ENCODE assay signal across 12 cellular contexts in the genomic region with DNA sequence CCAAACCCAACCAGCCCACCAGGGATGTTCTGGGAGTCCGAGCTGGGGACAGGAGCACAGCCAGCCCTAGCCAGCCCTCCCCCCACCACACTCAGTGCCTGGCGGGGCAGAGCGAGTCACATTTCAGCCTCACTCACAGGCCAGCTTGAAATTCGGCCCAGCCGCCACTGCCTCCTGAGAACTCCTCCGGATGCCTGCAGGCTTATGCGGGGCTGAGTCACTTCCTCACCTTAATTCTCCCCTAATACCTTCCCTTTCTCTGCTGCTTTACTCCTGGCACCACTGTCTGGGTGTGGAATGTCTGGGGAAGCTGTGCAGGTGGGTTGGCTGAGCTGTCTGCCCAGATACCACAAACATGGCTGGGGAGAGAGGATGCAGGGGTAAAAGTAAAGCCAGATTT. TPM values are rescaled to one million over a fixed set of nuclear protein-coding genes. Genes with fewer than 3 reads are reported as not detected.
A peak's percentile ranks its signal among the peaks of the same experiment; 100 is the strongest.
DNase-seq lines count a peak whose midpoint lies in the region; ATAC-seq and TF ChIP-seq lines count a peak whose summit lies in the region.
"Had no signal": no experiment of that assay in that cellular context is flagged by ENCODE, and none has a peak within 500 bp of the region (broad histone marks: within the 10 kb centered on the region; RNA-seq: fewer than 3 reads in every experiment).

No MANE protein-coding gene starts in this region.

- no peak overlapping the region for H3K23ac ChIP-seq in H9 (ENCODE audit: insufficient read length, low read depth, low read length)

- H3K4me1 Mint-ChIP-seq in H9 = peaks cover 12 to 14% of the 10 kb centered on the region in 2 experiments
- H3K4me1 Mint-ChIP-seq: activated naive CD4-positive, alpha-beta T cell treated with anti-CD3 and anti-CD28 coated beads, Interleukin-2, amount 50 U/mL, for 24 hours had no signal

- no peak overlapping the region for H2BK15ac ChIP-seq in H9 (ENCODE audit: low read depth, low read length)

- no peaks in the 10 kb centered on the region for H3K9me2 ChIP-seq in SK-N-SH

- H3K4me2 ChIP-seq in H9 (ENCODE audit: insufficient read depth, insufficient read length, low read length) (peak overlapping the region; percentile 51), SK-N-SH (peak overlapping the region; percentile 51; the same call in 1 of the 2 replicates)

- TF ChIP-seq EP300 in SK-N-SH (IDR thresholded peaks at IDR 0.05; ENCODE audit: borderline replicate concordance in 1 of 2, low read depth in 1 of 2, low read length in 1 of 2) (no peak; a peak in 1 of 4 replicates), esophagus muscularis mucosa (IDR thresholded peaks at IDR 0.05) (no peak)

- no peak overlapping the region for H2BK120ac ChIP-seq in H9 (ENCODE audit: low read depth, low read length, poor library complexity, severe bottlenecking)

- no peaks in the 10 kb centered on the region for H3K79me2 ChIP-seq in H9 (ENCODE audit: insufficient read depth, low read length)
- no peaks in the 10 kb centered on the region for H3K79me2 ChIP-seq in SK-N-SH (ENCODE audit: insufficient read depth)

- no peak for TF ChIP-seq CTCF in H9 (conservative IDR thresholded peaks at IDR 0.05)
- no peak for TF ChIP-seq CTCF in SK-N-SH (IDR thresholded peaks at IDR 0.05)
- no peak for TF ChIP-seq CTCF in foreskin keratinocyte (conservative IDR thresholded peaks at IDR 0.05)
- no peak for TF ChIP-seq CTCF in esophagus muscularis mucosa (IDR thresholded peaks at IDR 0.05)

- peaks cover 22 to 23% of the 10 kb centered on the region in 2 experiments for H3K9me3 Mint-ChIP-seq in H9

- H3K23me2 ChIP-seq in H9 (ENCODE audit: insufficient read length, low read depth, low read length, poor library complexity, severe bottlenecking) = peaks cover 3% of the 10 kb centered on the region

- H2BK12ac ChIP-seq in H9 (ENCODE audit: insufficient read length, low read depth, low read length) = peak overlapping the region; percentile 77

- peak overlapping the region; percentile 87 for H3K18ac ChIP-seq in H9 (ENCODE audit: insufficient read length, low read depth, low read length)

- H3K36me3 Mint-ChIP-seq in H9 (ENCODE audit: insufficient read depth in 1 of 3, low read depth in 3 of 3) = peaks cover 14 to 21% (median 15%) of the 10 kb centered on the region in 3 experiments

- POLR2A ChIA-PET in SK-N-SH (lab: Yijun Ruan, JAX) = no interaction called here

- TF ChIP-seq POLR2A in esophagus muscularis mucosa (IDR thresholded peaks at IDR 0.05; ENCODE audit: low read depth) = no peak

- H4K20me1 ChIP-seq in H9 (ENCODE audit: control insufficient read depth, insufficient read depth, insufficient read length) (no peaks in the 10 kb centered on the region), SK-N-SH (ENCODE audit: insufficient read depth) (no peaks in the 10 kb centered on the region)

- no peak overlapping the region for H4K91ac ChIP-seq in H9 (ENCODE audit: insufficient read length, low read depth, low read length)

- CTCF ChIA-PET in SK-N-SH (lab: Yijun Ruan, JAX) = no interaction called here

- peak overlapping the region; percentile 75 to 96 (median 88); a peak in 5 of 7 replicates for H3K27ac Mint-ChIP-seq in H9
- H3K27ac Mint-ChIP-seq: activated naive CD4-positive, alpha-beta T cell treated with anti-CD3 and anti-CD28 coated beads, Interleukin-2, amount 50 U/mL, for 24 hours; T-helper 1 cell treated with Interleukin-12 subunit alpha and Interleukin-12 subunit beta and Interleukin-4 antibody, amounts not matched to agents 30 μg/mL and 1 μg/mL, for 36 hours had no signal

- H2BK20ac ChIP-seq in H9 (ENCODE audit: low read depth, low read length, poor library complexity, severe bottlenecking) = no peak overlapping the region

- H3K27me3 Mint-ChIP-seq in H9 (ENCODE audit: low read depth) = peaks cover 2% of the 10 kb centered on the region; the same call in 1 of the 2 replicates

- H3K27ac ChIP-seq in H9 (ENCODE audit: insufficient read length, low read depth, low read length) = peak overlapping the region; percentile 93
- peak overlapping the region in 1 of 2 experiments; percentile 60; a peak in 3 of 4 replicates for H3K27ac ChIP-seq in SK-N-SH (ENCODE audit: low read depth in 2 of 2, low read length in 1 of 2)
- H3K27ac ChIP-seq in foreskin keratinocyte = no peak overlapping the region
- H3K27ac ChIP-seq in skeletal muscle tissue (ENCODE audit: low read depth, low read length) = peak overlapping the region; percentile 56
- no peak overlapping the region for H3K27ac ChIP-seq in esophagus muscularis mucosa (replicated peaks in 1 of 4)

- peaks cover 6% of the 10 kb centered on the region for H3F3A ChIP-seq in SK-N-SH (replicated peaks; ENCODE audit: insufficient read depth)

- no peak overlapping the region for H3T11ph ChIP-seq in H9 (ENCODE audit: low read length)

- no peak overlapping the region for H2AK5ac ChIP-seq in H9 (ENCODE audit: insufficient read length, low read length)

- no peak overlapping the region for H3K4ac ChIP-seq in H9 (ENCODE audit: low read depth, low read length)

- H3K9me3 ChIP-seq in H9 (ENCODE audit: control insufficient read depth, low read depth, low read length) (no peaks in the 10 kb centered on the region), SK-N-SH (peaks cover 9% of the 10 kb centered on the region; the same call in 1 of the 2 replicates), skeletal muscle tissue (ENCODE audit: control insufficient read depth in 3 of 3, low read length in 3 of 3) (no peaks in the 10 kb centered on the region), esophagus muscularis mucosa (peaks cover 0 to 27% (median 20%) of the 10 kb centered on the region in 4 donors)

- H3K9ac ChIP-seq in H9 (ENCODE audit: extremely low read depth, insufficient read length, low read length) (peak overlapping the region; percentile 4), SK-N-SH (no peak overlapping the region), skeletal muscle tissue (ENCODE audit: low read depth in 1 of 3, low read length in 3 of 3) (peak overlapping the region; percentile 32 to 65 (median 43))

- H3K14ac ChIP-seq in H9 (ENCODE audit: insufficient read depth, low read length) = peak overlapping the region; percentile 81

- H4K8ac ChIP-seq in H9 (replicated peaks; ENCODE audit: insufficient read length, low read depth, low read length) = no peak overlapping the region

- H3K4me1 ChIP-seq in H9 (ENCODE audit: insufficient read depth, low read length) (peaks cover 2% of the 10 kb centered on the region), SK-N-SH (ENCODE audit: control insufficient read depth in 1 of 2, insufficient read depth in 2 of 2, low read depth in 1 of 2, low read length in 1 of 2) (peaks cover 0 to 2% of the 10 kb centered on the region in 2 experiments; a peak in 2 of 4 replicates), foreskin keratinocyte (peaks cover 10% of the 10 kb centered on the region), skeletal muscle tissue (ENCODE audit: control insufficient read depth in 3 of 3, insufficient read depth in 3 of 3, low read length in 3 of 3) (peaks cover 10 to 13% (median 13%) of the 10 kb centered on the region in 3 donors), esophagus muscularis mucosa (peaks cover 0 to under 1% (median 0%) of the 10 kb centered on the region in 4 donors)
- H3K4me1 ChIP-seq: HAP-1 had no signal

- no peak for TF ChIP-seq RAD21 in SK-N-SH (IDR thresholded peaks at IDR 0.05; ENCODE audit: low read length)

- DNase-seq in H9 (peak; percentile 94), SK-N-SH (no peak), foreskin keratinocyte (peak; percentile 94 to 97), nucleus accumbens (lab: John Stamatoyannopoulos, UW) (no peak), esophagus muscularis mucosa (ENCODE audit: extremely low spot score) (no peak)
- DNase-seq in activated CD4-positive, alpha-beta T cell treated with anti-CD3 and anti-CD28 coated beads, Interleukin-2, amount 50 U/mL, for 1 hour = no peak
- DNase-seq: stimulated activated CD4-positive, alpha-beta T cell treated with anti-CD3 and anti-CD28 coated beads, Interleukin-12 subunit alpha, Interleukin-12 subunit beta, amount 100 ng/mL, for 4 hours had no signal

- intact Hi-C loops in esophagus muscularis mucosa (cut with DNase I) = no loop called here

- H3K27me3 ChIP-seq in H9 (ENCODE audit: insufficient read depth, low read length) = no peaks in the 10 kb centered on the region
- no peaks in the 10 kb centered on the region for H3K27me3 ChIP-seq in SK-N-SH (ENCODE audit: insufficient read depth)
- H3K27me3 ChIP-seq in foreskin keratinocyte = no peaks in the 10 kb centered on the region
- no peaks in the 10 kb centered on the region for H3K27me3 ChIP-seq in skeletal muscle tissue (ENCODE audit: control insufficient read depth in 3 of 3, insufficient read depth in 3 of 3, low read length in 3 of 3)
- H3K27me3 ChIP-seq in esophagus muscularis mucosa = no peaks in the 10 kb centered on the region

- H3K79me1 ChIP-seq in H9 (ENCODE audit: insufficient read depth, low read depth, low read length, poor library complexity, severe bottlenecking) = no peaks in the 10 kb centered on the region

- ATAC-seq in foreskin keratinocyte = peak; percentile 99
- ATAC-seq in HG03460 (IDR thresholded peaks at IDR 0.05; ENCODE audit: unreplicated experiment) = no peak

- peak overlapping the region in 1 of 2 experiments; percentile 24; a peak in 2 of 5 replicates for H3K4me3 Mint-ChIP-seq in H9
- H3K4me3 Mint-ChIP-seq: activated naive CD4-positive, alpha-beta T cell treated with anti-CD3 and anti-CD28 coated beads, Interleukin-2, amount 50 U/mL, for 24 hours; T-helper 1 cell treated with Interleukin-12 subunit alpha and Interleukin-12 subunit beta and Interleukin-4 antibody, amounts not matched to agents 30 μg/mL and 1 μg/mL, for 36 hours had no signal

- no peak overlapping the region for H3K56ac ChIP-seq in H9 (ENCODE audit: insufficient read length, low read depth, low read length)

- peak overlapping the region; percentile 48 for H2BK5ac ChIP-seq in H9 (ENCODE audit: insufficient read length, low read length)

- no peak overlapping the region for H4K5ac ChIP-seq in H9 (ENCODE audit: insufficient read length, low read depth, low read length)

- WGBS in H9 (ENCODE audit: extremely low coverage, insufficient read length, low lambda C conversion rate) = no CpG with 5 or more reads among the region's 7 CpGs
- WGBS in SK-N-SH (ENCODE audit: low lambda C conversion rate) = 20% methylated on average over 5 of the region's 7 CpGs
- 28% methylated on average over 7 of the region's 7 CpGs for WGBS in esophagus muscularis mucosa

- H3K4me3 ChIP-seq in SK-N-SH (ENCODE audit: low read depth in 2 of 2, low read length in 1 of 2) (no peak overlapping the region), skeletal muscle tissue (ENCODE audit: low read length in 3 of 3) (peak overlapping the region; percentile 9 to 26 (median 13)), esophagus muscularis mucosa (no peak overlapping the region)
- H3K4me3 ChIP-seq: HAP-1 had no signal

- H3K36me3 ChIP-seq in SK-N-SH (replicated peaks in 1 of 2; ENCODE audit: control insufficient read depth in 1 of 2, insufficient read depth in 2 of 2, low read length in 1 of 2) = peaks cover 0 to 3% of the 10 kb centered on the region in 2 experiments
- H3K36me3 ChIP-seq in skeletal muscle tissue (ENCODE audit: control insufficient read depth in 3 of 3, insufficient read depth in 3 of 3, low read length in 3 of 3) = no peaks in the 10 kb centered on the region
- H3K36me3 ChIP-seq in esophagus muscularis mucosa = no peaks in the 10 kb centered on the region
- H3K36me3 ChIP-seq: HAP-1 had no signal

- H2AFZ ChIP-seq in H9 (ENCODE audit: low read length) (peak overlapping the region; percentile 43), SK-N-SH (ENCODE audit: low read depth) (peak overlapping the region; percentile 88)

RNA-seq across cellular contexts. Expression of a gene that starts 22.6 kb away (rescaled TPM):
- total RNA-seq in H9 (2021) = 67.2 and 67.4 TPM in 2 replicates
- 15.3 and 31.3 TPM in 2 replicates for polyA plus RNA-seq in SK-N-SH (2012; rRNA removed)
- polyA plus RNA-seq in SK-N-SH (2012; cell fraction: cytosol; rRNA removed) = 17.4 and 24.5 TPM in 2 replicates
- polyA plus RNA-seq in SK-N-SH (2012; cell fraction: nucleus; rRNA removed) = 61.3 and 63.0 TPM in 2 replicates
- total RNA-seq in foreskin keratinocyte = 66.7 and 74.8 TPM in 2 replicates
- polyA plus RNA-seq in foreskin keratinocyte = 25.1 and 29.0 TPM in 2 replicates
- total RNA-seq in skeletal muscle tissue = 14.1 TPM
- total RNA-seq in esophagus muscularis mucosa = 100 to 1,000 TPM in 1 of 4 donors, 10 to 100 TPM in 3; 55.7 to 120 (median 76.6) TPM

Comparison
In these comparisons a context has a peak if more than half of its experiments do, and no peak if none do; other contexts are left out.
1. DNase-seq: peak in H9 (single experiment) and foreskin keratinocyte (2 of 2); none in SK-N-SH (single experiment), nucleus accumbens (0 of 56), activated CD4-positive, alpha-beta T cell treated with anti-CD3 and anti-CD28 coated beads, Interleukin-2, amount 50 U/mL, for 1 hour (single experiment) and esophagus muscularis mucosa (single experiment).
2. H3K27ac ChIP-seq: peak in H9 (single experiment) and skeletal muscle tissue (single experiment); none in foreskin keratinocyte (single experiment) and esophagus muscularis mucosa (0 of 4).
3. H3K4me3 ChIP-seq: peak in skeletal muscle tissue (3 of 3); none in SK-N-SH (0 of 2) and esophagus muscularis mucosa (0 of 4).